ENCODE assay signal across 1 cellular context in the genomic region with DNA sequence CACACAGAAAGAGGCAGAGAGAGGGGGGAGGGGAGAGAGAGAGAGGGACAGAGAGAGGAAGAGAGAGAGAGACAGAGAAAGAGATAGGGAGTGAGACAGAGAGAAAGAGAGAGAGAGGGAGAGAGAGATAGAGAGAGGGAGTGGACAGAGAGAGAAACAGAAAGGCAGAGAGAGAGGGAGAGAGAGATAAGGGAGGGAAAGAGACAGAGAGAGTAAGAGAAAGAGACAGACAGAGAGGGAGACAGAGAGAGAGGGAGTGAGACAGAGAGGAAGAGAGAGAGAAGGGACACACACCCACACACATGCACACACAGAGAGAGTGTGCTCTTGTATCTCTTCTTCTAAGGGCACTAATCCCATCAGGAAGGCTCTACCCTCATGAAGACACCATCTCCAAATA.
TF ChIP-seq lines count a peak whose summit lies in the region.

No MANE protein-coding gene starts in this region.

TF ChIP-seq in HEK293, 187 proteins besides CTCF, POLR2A, EP300 and RAD21 (continued from another document):
- TF ChIP-seq ZNF366 (tag by site-specific recombination; conservative IDR thresholded peaks at IDR 0.05) (peak; percentile 63; the same call in 1 of the 2 replicates), ZNF596 (tag by site-specific recombination; IDR thresholded peaks at IDR 0.05) (peak; percentile 70), ZNF394 (tag by site-specific recombination; IDR thresholded peaks at IDR 0.05; ENCODE audit: borderline replicate concordance) (no peak)
TF ChIP-seq in HEK293: peak in this region for 2.
